9 cellular contexts compared by ENCODE assay signal in the genomic region with DNA sequence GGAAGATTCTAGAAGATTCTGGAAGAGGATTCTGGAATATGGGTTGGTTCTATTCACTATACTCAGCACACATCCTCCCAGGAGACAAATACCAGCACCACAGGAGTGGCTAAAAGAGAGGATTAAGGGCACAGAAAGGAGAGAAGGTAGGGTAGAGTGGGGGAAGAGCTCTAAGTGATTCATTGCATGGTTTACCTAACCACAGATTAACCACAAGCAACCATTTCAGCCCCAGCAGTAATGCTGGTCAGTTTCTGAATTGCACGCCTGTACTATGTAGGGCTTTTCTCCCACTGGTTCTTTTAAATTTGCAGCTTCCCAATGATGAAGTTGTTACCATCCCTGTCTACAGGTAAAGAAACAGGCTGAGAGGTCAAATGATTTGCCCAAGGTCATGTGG.
A peak's percentile ranks its signal among the peaks of the same experiment; 100 is the strongest.
DNase-seq lines count a peak whose midpoint lies in the region; ATAC-seq and TF ChIP-seq lines count a peak whose summit lies in the region.
"Had no signal": no experiment of that assay in that cellular context is flagged by ENCODE, and none has a peak within 500 bp of the region (broad histone marks: within the 10 kb centered on the region; RNA-seq: fewer than 3 reads in every experiment).

No MANE protein-coding gene starts in this region.

- ATAC-seq in GM18508 (IDR thresholded peaks at IDR 0.05; ENCODE audit: insufficient read depth, unreplicated experiment) (peak; percentile 77), HG02678 (IDR thresholded peaks at IDR 0.05; ENCODE audit: unreplicated experiment) (peak; percentile 77), left lung (peak; percentile 39), gastrocnemius medialis (no peak)

- TF ChIP-seq CTCF in left lung (IDR thresholded peaks at IDR 0.05) (no peak), prostate gland (IDR thresholded peaks at IDR 0.05) (no peak), glutamatergic neuron (IDR thresholded peaks at IDR 0.05; ENCODE audit: partially characterized antibody, unreplicated experiment) (no peak), gastrocnemius medialis (IDR thresholded peaks at IDR 0.05 in 4 of 5, conservative IDR thresholded peaks at IDR 0.05 in 1 of 5) (no peak)

- H3K36me3 Mint-ChIP-seq in glutamatergic neuron (ENCODE audit: unreplicated experiment) = peaks cover 11% of the 10 kb centered on the region

- no peak overlapping the region for H3K27ac ChIP-seq in left lung
- H3K27ac ChIP-seq in prostate gland = no peak overlapping the region
- H3K27ac ChIP-seq in gastrocnemius medialis = no peak overlapping the region
- H3K27ac ChIP-seq: neutrophil had no signal

- no peak overlapping the region for H3K27ac Mint-ChIP-seq in glutamatergic neuron (ENCODE audit: unreplicated experiment)

- no peaks in the 10 kb centered on the region for H3K36me3 ChIP-seq in left lung
- no peaks in the 10 kb centered on the region for H3K36me3 ChIP-seq in prostate gland
- no peaks in the 10 kb centered on the region for H3K36me3 ChIP-seq in gastrocnemius medialis
- H3K36me3 ChIP-seq: neutrophil had no signal

- H3K9me3 ChIP-seq in left lung (no peaks in the 10 kb centered on the region), prostate gland (no peaks in the 10 kb centered on the region), gastrocnemius medialis (no peaks in the 10 kb centered on the region)
- H3K9me3 ChIP-seq: neutrophil had no signal

- H3K4me3 ChIP-seq in left lung (no peak overlapping the region), prostate gland (no peak overlapping the region), gastrocnemius medialis (no peak overlapping the region)

- intact Hi-C loops in left lung (cut with DNase I) = no loop called here
- intact Hi-C loops in prostate gland (cut with DNase I) = no loop called here
- intact Hi-C loops in gastrocnemius medialis (cut with DNase I; ENCODE audit: low total_unique reads) = no loop called here

- H3K27me3 Mint-ChIP-seq in glutamatergic neuron (ENCODE audit: unreplicated experiment) = peaks cover 2% of the 10 kb centered on the region

- H3K27me3 ChIP-seq in left lung = peaks cover 0 to 13% of the 10 kb centered on the region in 2 donors
- H3K27me3 ChIP-seq in prostate gland (replicated peaks; ENCODE audit: insufficient read depth) = no peaks in the 10 kb centered on the region
- no peaks in the 10 kb centered on the region for H3K27me3 ChIP-seq in gastrocnemius medialis

- H3K4me1 ChIP-seq in left lung = no peaks in the 10 kb centered on the region
- H3K4me1 ChIP-seq in prostate gland (replicated peaks) = no peaks in the 10 kb centered on the region
- H3K4me1 ChIP-seq in gastrocnemius medialis = no peaks in the 10 kb centered on the region

- WGBS in prostate gland = 87% methylated on average over 1 of the region's 1 CpG

- in situ Hi-C loops in gastrocnemius medialis (cut with MboI; ENCODE audit: low sequenced_read_pairs in 4 of 4) = no loop called here

- DNase-seq in NOMO-1 treated with DMSO at 0.1 percent for 48 hours (lab: John Stamatoyannopoulos, UW; ENCODE audit: unreplicated experiment) (peak; percentile 82), left lung (no peak), prostate gland (ENCODE audit: low spot score) (no peak), hypothalamus (lab: John Stamatoyannopoulos, UW) (no peak), glutamatergic neuron (no peak), gastrocnemius medialis (no peak)

- H3K4me3 Mint-ChIP-seq in glutamatergic neuron (ENCODE audit: unreplicated experiment) = no peak overlapping the region

- TF ChIP-seq POLR2A in prostate gland (IDR thresholded peaks at IDR 0.05) (no peak), gastrocnemius medialis (IDR thresholded peaks at IDR 0.05) (no peak)

- H3K9me3 Mint-ChIP-seq in glutamatergic neuron (ENCODE audit: unreplicated experiment) = peaks cover 6% of the 10 kb centered on the region

- H3K4me1 Mint-ChIP-seq in glutamatergic neuron (ENCODE audit: low read depth, unreplicated experiment) = peaks cover 3% of the 10 kb centered on the region

Comparison
In these comparisons a context has a peak if more than half of its experiments do, and no peak if none do; other contexts are left out.
1. ATAC-seq: peak in GM18508 (single experiment), HG02678 (single experiment) and left lung (single experiment); none in gastrocnemius medialis (0 of 2).